ENCODE assay signal across 8 cellular contexts in genomic region chr20:58892126-58892931, GRCh38. TPM values are rescaled to one million over a fixed set of nuclear protein-coding genes. Genes with fewer than 3 reads are reported as not detected.
A peak's percentile ranks its signal among the peaks of the same experiment; 100 is the strongest.
DNase-seq lines count a peak whose midpoint lies in the region; ATAC-seq lines count a peak whose summit lies in the region.

No MANE protein-coding gene starts in this region.

- H3K23ac ChIP-seq in mesenchymal stem cell (ENCODE audit: low read length in 2 of 2), result peak overlapping the region in 1 of 2 experiments; percentile 72

- no peaks in the 10 kb centered on the region for H3K27me3 ChIP-seq in mesenchymal stem cell (ENCODE audit: control insufficient read depth in 1 of 2, insufficient read depth in 1 of 2, low read length in 2 of 2)

- H4K8ac ChIP-seq in mesenchymal stem cell (ENCODE audit: low read length), result peak overlapping the region; percentile 82

- peak overlapping the region in 1 of 2 experiments; percentile 91 for H3K4ac ChIP-seq in mesenchymal stem cell (ENCODE audit: low read depth in 1 of 2, low read length in 2 of 2)

- peak overlapping the region; percentile 75 for H4K91ac ChIP-seq in mesenchymal stem cell (ENCODE audit: low read length)

- peak overlapping the region; percentile 95 for H3K9ac ChIP-seq in mesenchymal stem cell (ENCODE audit: low read length)

- peak; percentile 13 for ATAC-seq in HG02798 (IDR thresholded peaks at IDR 0.05; ENCODE audit: poor library complexity, unreplicated experiment)
- ATAC-seq in HG03095 (IDR thresholded peaks at IDR 0.05; ENCODE audit: unreplicated experiment), result no peak

- under 1% methylated on average over 28 of the region's 50 CpGs for WGBS in mesenchymal stem cell

- peaks cover 8% of the 10 kb centered on the region for H3K79me1 ChIP-seq in mesenchymal stem cell (replicated peaks; ENCODE audit: low read length, poor library complexity, severe bottlenecking)

- peak overlapping the region in 1 of 2 experiments; percentile 52 for H2BK12ac ChIP-seq in mesenchymal stem cell (ENCODE audit: low read length in 2 of 2)

- peak overlapping the region; percentile 94 for H3K27ac ChIP-seq in mesenchymal stem cell (ENCODE audit: low read length, poor library complexity, severe bottlenecking)

- no peaks in the 10 kb centered on the region for H3K9me3 ChIP-seq in mesenchymal stem cell (ENCODE audit: control insufficient read depth, low read length)

- peak overlapping the region; percentile 80 for H2AK5ac ChIP-seq in mesenchymal stem cell (ENCODE audit: low read length, severe bottlenecking)

- peak overlapping the region; percentile 96 for H2BK5ac ChIP-seq in mesenchymal stem cell (ENCODE audit: low read depth, low read length, poor library complexity, severe bottlenecking)

- peak overlapping the region; percentile 82 for H2BK15ac ChIP-seq in mesenchymal stem cell (ENCODE audit: low read depth, poor library complexity, severe bottlenecking)

- peak overlapping the region; percentile 89 to 96 for H3K4me3 ChIP-seq in mesenchymal stem cell (ENCODE audit: insufficient read depth in 1 of 2, low read depth in 1 of 2, low read length in 2 of 2)

- H2BK120ac ChIP-seq in mesenchymal stem cell (ENCODE audit: low read depth, low read length), result peak overlapping the region; percentile 99

- H3K4me2 ChIP-seq in mesenchymal stem cell (ENCODE audit: low read length, poor library complexity, severe bottlenecking), result peak overlapping the region; percentile 44

- H3K4me1 ChIP-seq in mesenchymal stem cell (ENCODE audit: control insufficient read depth, insufficient read depth, low read depth, low read length), result peaks cover 17% of the 10 kb centered on the region

- peak overlapping the region; percentile 95 to 96 for H3K18ac ChIP-seq in mesenchymal stem cell (ENCODE audit: low read depth in 1 of 2, low read length in 2 of 2)

- H2AFZ ChIP-seq in mesenchymal stem cell (ENCODE audit: low read depth, low read length), result no peak overlapping the region

- peaks cover 7% of the 10 kb centered on the region in 2 experiments for H3K36me3 ChIP-seq in mesenchymal stem cell (ENCODE audit: control insufficient read depth in 1 of 2, insufficient read depth in 2 of 2, low read depth in 1 of 2, low read length in 2 of 2)

- H3K14ac ChIP-seq in mesenchymal stem cell (ENCODE audit: low read length in 2 of 2), result peak overlapping the region; percentile 81 to 86

- DNase-seq in COLO829 (ENCODE audit: low spot score) (peak; percentile 40), NCI-H69 (lab: John Stamatoyannopoulos, UW) (peak; percentile 87), mesenchymal stem cell (peak; percentile 78)
- DNase-seq in activated CD8-positive, alpha-beta memory T cell treated with anti-CD3 and anti-CD28 coated beads for 1 hour (ENCODE audit: extremely low read depth in 1 of 2, low read depth in 1 of 2), result peak; percentile 48 to 62
- DNase-seq in effector CD8-positive, alpha-beta T cell (lab: John Stamatoyannopoulos, UW), result peak; percentile 64
- peak; percentile 54 to 59 for DNase-seq in stimulated activated CD8-positive, alpha-beta memory T cell treated with anti-CD3 and anti-CD28 coated beads, Interleukin-15, amount 100 ng/mL, for 4 hours (ENCODE audit: low read depth in 2 of 2)

RNA-seq across cellular contexts. Expression of gene GNAS, which starts 39.8 kb away (rescaled TPM):
- 1,046 TPM for polyA plus RNA-seq in mesenchymal stem cell (2013, experiment 1 of 2)
- 1,042 TPM for polyA plus RNA-seq in mesenchymal stem cell (2013, experiment 2 of 2)

RNA-seq across cellular contexts. Expression of gene GNAS-AS1, which starts 41.6 kb away (rescaled TPM):
- polyA plus RNA-seq in mesenchymal stem cell (2013, experiment 1 of 2), result 0.26 TPM
- 0.26 TPM for polyA plus RNA-seq in mesenchymal stem cell (2013, experiment 2 of 2)
